In the genomic region with DNA sequence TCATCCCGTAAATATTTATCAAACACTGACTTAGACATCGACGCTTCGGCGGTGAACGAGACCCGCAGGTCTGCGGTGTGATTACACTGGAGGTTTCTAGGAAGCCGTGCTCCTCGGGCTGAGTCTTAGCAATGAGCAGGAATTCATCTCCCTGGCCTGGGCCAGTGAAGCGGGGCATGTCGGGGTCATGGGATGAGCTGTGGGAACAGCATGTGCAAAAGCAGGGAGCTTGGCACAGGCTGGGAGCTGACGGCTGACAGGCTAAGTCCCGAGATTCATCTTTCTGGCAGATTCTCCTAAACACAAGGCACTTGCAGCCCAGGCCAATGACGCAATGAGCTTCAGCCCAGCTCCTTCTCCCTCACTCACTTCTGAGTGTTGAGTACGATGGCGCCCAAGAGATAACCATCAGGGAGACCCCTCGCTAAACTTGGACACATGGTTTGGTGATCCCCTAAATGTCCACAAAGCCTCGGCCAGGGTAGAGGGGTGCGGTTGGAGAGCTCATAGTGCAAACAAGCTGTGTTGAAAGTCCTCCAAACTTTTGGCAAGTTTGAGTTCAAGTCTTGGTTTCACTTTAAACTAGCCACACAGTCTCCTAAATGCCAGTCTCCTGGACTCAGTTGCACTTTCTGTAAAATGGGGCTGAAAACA, we compare ENCODE assay signal across 10 cellular contexts. TPM values are rescaled to one million over a fixed set of nuclear protein-coding genes. Genes with fewer than 3 reads are reported as not detected.
A peak's percentile ranks its signal among the peaks of the same experiment; 100 is the strongest.
DNase-seq lines count a peak whose midpoint lies in the region; TF ChIP-seq lines count a peak whose summit lies in the region.
"Had no signal": no experiment of that assay in that cellular context is flagged by ENCODE, and none has a peak within 500 bp of the region (broad histone marks: within the 10 kb centered on the region; RNA-seq: fewer than 3 reads in every experiment).

No MANE protein-coding gene starts in this region.

- H3K27ac Mint-ChIP-seq in glutamatergic neuron (ENCODE audit: unreplicated experiment): no peak overlapping the region
- peak overlapping the region in 1 of 8 donors; percentile 40 for H3K27ac Mint-ChIP-seq in CD8-positive, alpha-beta memory T cell

- H3K36me3 ChIP-seq in skeletal muscle tissue (ENCODE audit: control insufficient read depth in 3 of 3, insufficient read depth in 3 of 3, low read length in 3 of 3): peaks cover 0 to 2% (median 0%) of the 10 kb centered on the region in 3 donors
- H3K36me3 ChIP-seq in CD8-positive, alpha-beta memory T cell (ENCODE audit: insufficient read depth, low read length): no peaks in the 10 kb centered on the region

- no peaks in the 10 kb centered on the region for H3K36me3 Mint-ChIP-seq in glutamatergic neuron (ENCODE audit: unreplicated experiment)
- peaks cover 0 to under 1% (median 0%) of the 10 kb centered on the region in 3 donors for H3K36me3 Mint-ChIP-seq in CD8-positive, alpha-beta memory T cell

- H3K27me3 ChIP-seq in skeletal muscle tissue (ENCODE audit: control insufficient read depth in 3 of 3, insufficient read depth in 3 of 3, low read length in 3 of 3): peaks cover 0 to 10% (median 7%) of the 10 kb centered on the region in 3 donors
- no peaks in the 10 kb centered on the region for H3K27me3 ChIP-seq in CD8-positive, alpha-beta memory T cell (ENCODE audit: insufficient read depth, low read length, poor library complexity, severe bottlenecking)

- POLR2A ChIA-PET in CD8-positive, alpha-beta memory T cell (lab: Charles Lee): no interaction called here

- peaks cover 4% of the 10 kb centered on the region for H3K27me3 Mint-ChIP-seq in glutamatergic neuron (ENCODE audit: unreplicated experiment)
- peaks cover 13 to 32% of the 10 kb centered on the region in 2 donors for H3K27me3 Mint-ChIP-seq in CD8-positive, alpha-beta memory T cell

- DNase-seq in H4 (ENCODE audit: low spot score) (peak; percentile 57), astrocyte of the spinal cord (ENCODE audit: low read depth, low spot score) (peak; percentile 99), kidney tubule cell (ENCODE audit: low spot score) (peak; percentile 93), globus pallidus (ENCODE audit: low spot score) (no peak), GM19240 (ENCODE audit: insufficient read length, low spot score) (no peak), glutamatergic neuron (no peak)
- no peak for DNase-seq in CD8-positive, alpha-beta memory T cell
- DNase-seq: activated CD4-positive, alpha-beta T cell treated with anti-CD3 and anti-CD28 coated beads for 48 hours; DMS79 had no signal

- H3K4me3 Mint-ChIP-seq in glutamatergic neuron (ENCODE audit: unreplicated experiment): no peak overlapping the region
- no peak overlapping the region for H3K4me3 Mint-ChIP-seq in CD8-positive, alpha-beta memory T cell

- H3K4me1 Mint-ChIP-seq in glutamatergic neuron (ENCODE audit: low read depth, unreplicated experiment): peaks cover 27% of the 10 kb centered on the region
- H3K4me1 Mint-ChIP-seq in CD8-positive, alpha-beta memory T cell: no peaks in the 10 kb centered on the region

- H3K9ac ChIP-seq in skeletal muscle tissue (ENCODE audit: low read depth in 1 of 3, low read length in 3 of 3): peak overlapping the region; percentile 29 to 66 (median 54)

- CTCF ChIA-PET in CD8-positive, alpha-beta memory T cell (lab: Charles Lee): no interaction called here

- H3K9me3 Mint-ChIP-seq in glutamatergic neuron (ENCODE audit: unreplicated experiment): peaks cover under 1% of the 10 kb centered on the region
- no peaks in the 10 kb centered on the region for H3K9me3 Mint-ChIP-seq in CD8-positive, alpha-beta memory T cell

- H3K27ac ChIP-seq in skeletal muscle tissue (ENCODE audit: low read depth, low read length): peak overlapping the region; percentile 87
- no peak overlapping the region for H3K27ac ChIP-seq in CD8-positive, alpha-beta memory T cell (ENCODE audit: low read depth, low read length)

- no peak overlapping the region for H3K4me3 ChIP-seq in astrocyte of the spinal cord (ENCODE audit: low read depth, low read length)
- peak overlapping the region in 2 of 3 donors; percentile 56 to 62 for H3K4me3 ChIP-seq in skeletal muscle tissue (ENCODE audit: low read length in 3 of 3)
- no peak overlapping the region for H3K4me3 ChIP-seq in CD8-positive, alpha-beta memory T cell (ENCODE audit: low read length)

- no peaks in the 10 kb centered on the region for H3K9me3 ChIP-seq in skeletal muscle tissue (ENCODE audit: control insufficient read depth in 3 of 3, low read length in 3 of 3)
- no peaks in the 10 kb centered on the region for H3K9me3 ChIP-seq in CD8-positive, alpha-beta memory T cell (ENCODE audit: low read length)

- in situ Hi-C loops in astrocyte of the spinal cord (cut with HindIII; ENCODE audit: low sequenced_read_pairs): no loop called here

- peaks cover 42 to 44% (median 43%) of the 10 kb centered on the region in 3 donors for H3K4me1 ChIP-seq in skeletal muscle tissue (ENCODE audit: control insufficient read depth in 3 of 3, insufficient read depth in 3 of 3, low read length in 3 of 3)
- H3K4me1 ChIP-seq in CD8-positive, alpha-beta memory T cell (ENCODE audit: insufficient read depth, low read length): no peaks in the 10 kb centered on the region

- TF ChIP-seq CTCF in astrocyte of the spinal cord (IDR thresholded peaks at IDR 0.05; ENCODE audit: low read depth, low read length) (no peak), glutamatergic neuron (IDR thresholded peaks at IDR 0.05; ENCODE audit: partially characterized antibody, unreplicated experiment) (no peak)

RNA-seq across cellular contexts. Expression of a gene that starts 12.8 kb away (rescaled TPM):
- 5.7 and 10.3 TPM in 2 replicates for total RNA-seq in H4 (2014; rRNA removed; shearing (Covaris generic))
- total RNA-seq in skeletal muscle tissue (7.3 TPM), glutamatergic neuron (ENCODE audit: unreplicated experiment) (9.0 TPM)
- under 1 TPM in 1 of 2 experiments, not detected in 1; 0.04 TPM for total RNA-seq in CD8-positive, alpha-beta memory T cell
- 0.05 TPM for polyA plus RNA-seq in CD8-positive, alpha-beta memory T cell

Comparison
In these comparisons a context has a peak if more than half of its experiments do, and no peak if none do; other contexts are left out.
1. DNase-seq: peak in H4 (single experiment), astrocyte of the spinal cord (single experiment) and kidney tubule cell (single experiment); none in globus pallidus (single experiment), GM19240 (single experiment), glutamatergic neuron (single experiment) and CD8-positive, alpha-beta memory T cell (0 of 5).
2. H3K4me3 ChIP-seq: peak in skeletal muscle tissue (2 of 3); none in astrocyte of the spinal cord (single experiment) and CD8-positive, alpha-beta memory T cell (single experiment).